ENCODE assay signal across 1 cellular context in the genomic region with DNA sequence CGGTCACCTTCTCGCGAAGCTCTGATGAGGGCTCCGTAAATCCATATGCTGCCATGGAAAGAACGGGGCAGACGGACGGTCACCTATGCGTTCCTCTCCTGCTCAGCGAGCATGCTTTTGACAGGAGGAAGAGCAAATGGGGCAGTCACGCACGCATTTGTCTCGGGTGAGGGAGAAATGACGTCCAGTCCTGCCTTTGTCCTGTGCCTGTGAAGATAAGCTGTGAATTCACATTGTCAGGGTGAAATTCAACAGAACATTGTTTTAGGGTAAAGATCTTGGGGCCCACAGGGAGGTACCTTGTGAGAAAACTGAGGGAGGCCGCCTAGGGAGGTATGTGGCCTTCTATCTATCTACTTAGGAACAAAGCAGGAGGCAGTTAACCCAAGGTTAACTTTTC.
TF ChIP-seq lines count a peak whose summit lies in the region.

No MANE protein-coding gene starts in this region.

TF ChIP-seq in GM12878, 131 proteins besides CTCF, POLR2A, EP300 and RAD21 (continued from another document):
- TF ChIP-seq RELB (IDR thresholded peaks at IDR 0.05; ENCODE audit: low read depth) (no peak), YBX1 (IDR thresholded peaks at IDR 0.05) (no peak), YY1 (IDR thresholded peaks at IDR 0.05; ENCODE audit: low read depth, low read length) (no peak), RAD51 (IDR thresholded peaks at IDR 0.05) (no peak), NFYA (IDR thresholded peaks at IDR 0.05; ENCODE audit: borderline replicate concordance, low read depth, low read length) (no peak), ZNF217 (IDR thresholded peaks at IDR 0.05) (no peak)
